Comparison of ENCODE assay signal across 8 cellular contexts in the genomic region with DNA sequence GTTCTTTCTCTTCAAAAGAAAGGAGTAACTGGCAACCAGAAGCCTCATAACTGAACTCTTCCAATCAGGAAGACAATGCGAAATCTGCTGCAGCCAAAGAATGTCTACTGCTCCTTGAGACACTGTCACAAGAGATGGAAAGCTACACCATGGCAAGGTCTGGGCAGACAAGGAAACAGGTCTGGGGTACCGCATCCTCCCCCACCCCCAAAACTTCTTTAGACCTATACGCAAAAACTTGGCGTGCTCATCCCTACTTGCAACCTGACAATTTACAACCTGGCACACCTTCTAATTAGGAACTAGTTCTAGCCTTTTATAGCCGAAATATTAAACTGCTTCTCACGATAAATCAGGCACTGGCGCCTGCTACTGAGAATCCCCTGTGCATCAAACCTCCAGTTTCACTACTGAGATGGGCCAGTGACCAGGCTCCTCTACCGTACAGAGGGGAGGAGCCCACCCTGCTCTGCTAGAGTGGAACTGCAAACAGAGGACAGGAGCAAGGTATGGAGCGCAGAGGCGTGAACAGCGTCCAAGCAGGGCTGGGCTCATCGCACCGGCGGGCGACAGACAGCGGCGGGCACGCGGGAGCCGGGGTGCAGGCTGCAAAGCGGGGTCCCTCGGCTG. TPM values are rescaled to one million over a fixed set of nuclear protein-coding genes. Genes with fewer than 3 reads are reported as not detected.
DNase-seq lines count a peak whose midpoint lies in the region; ATAC-seq, FAIRE-seq and TF ChIP-seq lines count a peak whose summit lies in the region.

No MANE protein-coding gene starts in this region.

- H3K27me3 ChIP-seq in gastroesophageal sphincter (no peaks in the 10 kb centered on the region), osteoblast (ENCODE audit: insufficient read depth, low read length) (no peaks in the 10 kb centered on the region)

- 0% methylated on average over 2 to 4 of the region's 22 CpGs for WGBS in gastroesophageal sphincter (ENCODE audit: low coverage in 1 of 2), 2 donors

- H3K4me1 Mint-ChIP-seq in activated CD4-positive, alpha-beta T cell treated with anti-CD3 and anti-CD28 coated beads for 36 hours: peaks cover 27% of the 10 kb centered on the region
- peaks cover 43% of the 10 kb centered on the region for H3K4me1 Mint-ChIP-seq in activated CD8-positive, alpha-beta T cell treated with anti-CD3 and anti-CD28 coated beads for 36 hours (ENCODE audit: low read depth)

- CTCF ChIA-PET in activated CD4-positive, alpha-beta T cell treated with anti-CD3 and anti-CD28 coated beads for 36 hours (lab: Charles Lee): no interaction called here
- CTCF ChIA-PET in activated CD8-positive, alpha-beta T cell treated with anti-CD3 and anti-CD28 coated beads for 36 hours (lab: Charles Lee): interaction anchor here (1.0 kb wide), 1 partner anchor 157 kb away, joined by 4 read pairs; no protein-coding TSS in a partner anchor

- H4K20me1 ChIP-seq in osteoblast (ENCODE audit: insufficient read depth, low read length): peaks cover 8% of the 10 kb centered on the region

- no peaks in the 10 kb centered on the region for H3K9me3 Mint-ChIP-seq in activated CD4-positive, alpha-beta T cell treated with anti-CD3 and anti-CD28 coated beads for 36 hours (ENCODE audit: low read depth)
- no peaks in the 10 kb centered on the region for H3K9me3 Mint-ChIP-seq in activated CD8-positive, alpha-beta T cell treated with anti-CD3 and anti-CD28 coated beads for 36 hours

- no peak for TF ChIP-seq EP300 in gastroesophageal sphincter (IDR thresholded peaks at IDR 0.05)

- TF ChIP-seq POLR2A in H54 (IDR thresholded peaks at IDR 0.05; ENCODE audit: low read depth, low read length): no peak
- no peak for TF ChIP-seq POLR2A in gastroesophageal sphincter (IDR thresholded peaks at IDR 0.05)

- peak overlapping the region; percentile 93 for H3K4me2 ChIP-seq in osteoblast (ENCODE audit: insufficient read depth, low read length)

- TF ChIP-seq CTCF in activated CD8-positive, alpha-beta T cell treated with anti-CD3 and anti-CD28 coated beads for 36 hours (IDR thresholded peaks at IDR 0.05): no peak
- TF ChIP-seq CTCF in gastroesophageal sphincter (IDR thresholded peaks at IDR 0.05): no peak
- TF ChIP-seq CTCF in osteoblast (IDR thresholded peaks at IDR 0.05; ENCODE audit: extremely low read depth, low read depth, low read length): no peak

- intact Hi-C loops in activated CD4-positive, alpha-beta T cell treated with anti-CD3 and anti-CD28 coated beads for 36 hours (cut with DNase I, micrococcal nuclease): loop anchor here (1.0 to 10.0 kb wide), 6 partner anchors 97 to 1281 kb away; a partner anchor contains a TSS
- intact Hi-C loops in activated CD8-positive, alpha-beta T cell treated with anti-CD3 and anti-CD28 coated beads for 36 hours (cut with micrococcal nuclease): loop anchor here (10.0 kb wide), 1 partner anchor 109 kb away; no protein-coding TSS in a partner anchor

- FAIRE-seq in H54 (lab: Jason Lieb, UNC): no peak

- peak overlapping the region; percentile 84 for H3K27ac ChIP-seq in KOPT-K1 (ENCODE audit: low read depth, low read length, poor library complexity, severe bottlenecking)
- H3K27ac ChIP-seq in gastroesophageal sphincter: peak overlapping the region; percentile 72 to 99 (median 96)
- H3K27ac ChIP-seq in osteoblast (ENCODE audit: low read depth, low read length): peak overlapping the region; percentile 72

- ATAC-seq in activated CD4-positive, alpha-beta T cell treated with anti-CD3 and anti-CD28 coated beads for 36 hours: peak; percentile 31
- ATAC-seq in activated CD8-positive, alpha-beta T cell treated with anti-CD3 and anti-CD28 coated beads for 36 hours: peak; percentile 52
- ATAC-seq in gastroesophageal sphincter: peak; percentile 26

- H3K4me3 ChIP-seq in gastroesophageal sphincter (peak overlapping the region; percentile 83 to 84), osteoblast (ENCODE audit: insufficient read depth, low read length) (peak overlapping the region; percentile 90)

- H3K9me3 ChIP-seq in KOPT-K1 (ENCODE audit: insufficient read depth, low read length, poor library complexity, severe bottlenecking): no peaks in the 10 kb centered on the region
- no peaks in the 10 kb centered on the region for H3K9me3 ChIP-seq in gastroesophageal sphincter
- no peaks in the 10 kb centered on the region for H3K9me3 ChIP-seq in osteoblast (ENCODE audit: low read depth, low read length)

- peaks cover 34% of the 10 kb centered on the region for H3K79me2 ChIP-seq in osteoblast (ENCODE audit: insufficient read depth, low read length)

- H3K36me3 ChIP-seq in KOPT-K1 (ENCODE audit: insufficient read depth, low read length) (no peaks in the 10 kb centered on the region), gastroesophageal sphincter (peaks cover 0 to 4% of the 10 kb centered on the region in 2 donors), osteoblast (ENCODE audit: insufficient read depth, low read length) (no peaks in the 10 kb centered on the region)

- H3K4me3 Mint-ChIP-seq in activated CD4-positive, alpha-beta T cell treated with anti-CD3 and anti-CD28 coated beads for 36 hours: peak overlapping the region; percentile 79
- peak overlapping the region; percentile 76 for H3K4me3 Mint-ChIP-seq in activated CD8-positive, alpha-beta T cell treated with anti-CD3 and anti-CD28 coated beads for 36 hours

- peak overlapping the region; percentile 65 for H3K27ac Mint-ChIP-seq in activated CD4-positive, alpha-beta T cell treated with anti-CD3 and anti-CD28 coated beads for 36 hours
- H3K27ac Mint-ChIP-seq in activated CD8-positive, alpha-beta T cell treated with anti-CD3 and anti-CD28 coated beads for 36 hours: peak overlapping the region; percentile 14

- no peak for DNase-seq in activated CD4-positive, alpha-beta T cell treated with anti-CD3 and anti-CD28 coated beads for 36 hours
- DNase-seq in activated CD4-positive, alpha-beta T cell treated with anti-CD3 and anti-CD28 coated beads for 4 hours: no peak
- DNase-seq in H54 (ENCODE audit: insufficient read length, low spot score) (peak; percentile 46), osteoblast (ENCODE audit: insufficient read length, low spot score, missing footprints) (no peak), NCI-H2196 treated with DMSO at 0.1 percent for 48 hours (lab: John Stamatoyannopoulos, UW; ENCODE audit: unreplicated experiment) (no peak)
- DNase-seq in activated CD8-positive, alpha-beta T cell treated with anti-CD3 and anti-CD28 coated beads for 36 hours: peak; percentile 68

- H3K4me1 ChIP-seq in gastroesophageal sphincter (peaks cover 2 to 40% (median 3%) of the 10 kb centered on the region in 3 donors), osteoblast (ENCODE audit: insufficient read depth, low read length) (peaks cover 8% of the 10 kb centered on the region)

- POLR2A ChIA-PET in activated CD4-positive, alpha-beta T cell treated with anti-CD3 and anti-CD28 coated beads for 36 hours (lab: Charles Lee): no interaction called here
- POLR2A ChIA-PET in activated CD8-positive, alpha-beta T cell treated with anti-CD3 and anti-CD28 coated beads for 36 hours (lab: Charles Lee): interaction anchor here (0.8 to 1.6 kb wide), 5 partner anchors 14 to 148 kb away, joined by 3 to 4 read pairs (median 3); no protein-coding TSS in a partner anchor

- no peaks in the 10 kb centered on the region for H3K27me3 Mint-ChIP-seq in activated CD4-positive, alpha-beta T cell treated with anti-CD3 and anti-CD28 coated beads for 36 hours
- no peaks in the 10 kb centered on the region for H3K27me3 Mint-ChIP-seq in activated CD8-positive, alpha-beta T cell treated with anti-CD3 and anti-CD28 coated beads for 36 hours

- peak overlapping the region; percentile 96 for H2AFZ ChIP-seq in osteoblast (ENCODE audit: low read length)

- H3K36me3 Mint-ChIP-seq in activated CD4-positive, alpha-beta T cell treated with anti-CD3 and anti-CD28 coated beads for 36 hours (ENCODE audit: low read depth): no peaks in the 10 kb centered on the region
- H3K36me3 Mint-ChIP-seq in activated CD8-positive, alpha-beta T cell treated with anti-CD3 and anti-CD28 coated beads for 36 hours (ENCODE audit: low read depth): peaks cover 6% of the 10 kb centered on the region

RNA-seq across cellular contexts. Expression of a gene that starts 0.8 kb away (rescaled TPM):
- 1 to 10 TPM; 7.9 to 8.2 TPM for total RNA-seq in activated CD4-positive, alpha-beta T cell treated with anti-CD3 and anti-CD28 coated beads for 36 hours
- 10 to 100 TPM; 15.9 to 17.6 TPM for total RNA-seq in activated CD8-positive, alpha-beta T cell treated with anti-CD3 and anti-CD28 coated beads for 36 hours
- total RNA-seq in gastroesophageal sphincter (100 to 1,000 TPM; 209 to 314 (median 250) TPM), osteoblast (53.0 and 69.8 TPM in 2 replicates)

Comparison
In these comparisons a context has a peak if more than half of its experiments do, and no peak if none do; other contexts are left out.
1. DNase-seq: peak in H54 (single experiment) and activated CD8-positive, alpha-beta T cell treated with anti-CD3 and anti-CD28 coated beads for 36 hours (single experiment); none in activated CD4-positive, alpha-beta T cell treated with anti-CD3 and anti-CD28 coated beads for 36 hours (single experiment), activated CD4-positive, alpha-beta T cell treated with anti-CD3 and anti-CD28 coated beads for 4 hours (0 of 2), osteoblast (single experiment) and NCI-H2196 treated with DMSO at 0.1 percent for 48 hours (single experiment).
2. Peak in every context shown above with its lines, with median percentiles within 50 percentile points of each other: ATAC-seq and H3K27ac ChIP-seq.